ENCODE assay signal across 1 cellular context in genomic region chr17:80259642-80260535, GRCh38.
A peak's percentile ranks its signal among the peaks of the same experiment; 100 is the strongest.
TF ChIP-seq lines count a peak whose summit lies in the region.

No MANE protein-coding gene starts in this region.

TF ChIP-seq in HepG2, 621 proteins besides CTCF, POLR2A, EP300 and RAD21 (continued from another document and continues in another):
- TF ChIP-seq THRA (CRISPR knock-in tag; IDR thresholded peaks at IDR 0.05; ENCODE audit: borderline replicate concordance) (no peak), ZNF747 (CRISPR knock-in tag; IDR thresholded peaks at IDR 0.05; ENCODE audit: borderline replicate concordance) (no peak), SP4 (CRISPR knock-in tag; IDR thresholded peaks at IDR 0.05) (peak; percentile 54), PRDM15 (CRISPR knock-in tag; IDR thresholded peaks at IDR 0.05) (no peak), ATM (IDR thresholded peaks at IDR 0.05; ENCODE audit: borderline replicate concordance) (no peak), USF2 (IDR thresholded peaks at IDR 0.05; ENCODE audit: low read depth, low read length) (no peak), USF2 (CRISPR knock-in tag; IDR thresholded peaks at IDR 0.05; ENCODE audit: borderline replicate concordance) (no peak), ZKSCAN5 (CRISPR knock-in tag; IDR thresholded peaks at IDR 0.05) (no peak), AHDC1 (CRISPR knock-in tag; IDR thresholded peaks at IDR 0.05; ENCODE audit: borderline replicate concordance) (no peak), ZNF383 (CRISPR knock-in tag; IDR thresholded peaks at IDR 0.05; ENCODE audit: borderline replicate concordance) (no peak), NFKBIZ (CRISPR knock-in tag; IDR thresholded peaks at IDR 0.05) (no peak), ZBTB33 (CRISPR knock-in tag; IDR thresholded peaks at IDR 0.05) (no peak), ZNF225 (CRISPR knock-in tag; IDR thresholded peaks at IDR 0.05) (peak; percentile 46; the same call in 1 of the 2 replicates), ZNF101 (CRISPR knock-in tag; IDR thresholded peaks at IDR 0.05; ENCODE audit: borderline replicate concordance, low read depth) (no peak), ZNF674 (CRISPR knock-in tag; IDR thresholded peaks at IDR 0.05; ENCODE audit: low read depth) (no peak), MTA1 (CRISPR knock-in tag; IDR thresholded peaks at IDR 0.05; ENCODE audit: borderline replicate concordance) (peak; percentile 54; the same call in 1 of the 2 replicates), DNMT1 (CRISPR knock-in tag; IDR thresholded peaks at IDR 0.05) (no peak), TERF1 (CRISPR knock-in tag; IDR thresholded peaks at IDR 0.05) (no peak), ATF1 (CRISPR knock-in tag; IDR thresholded peaks at IDR 0.05) (no peak), NFIC (IDR thresholded peaks at IDR 0.05; ENCODE audit: low read length) (no peak), ZNF580 (CRISPR knock-in tag; IDR thresholded peaks at IDR 0.05; ENCODE audit: borderline replicate concordance, low read depth) (no peak), ARID5B (CRISPR knock-in tag; IDR thresholded peaks at IDR 0.05) (0 out of 2 replicates have a peak, but pooled peaks have one; percentile 12), PITX1 (CRISPR knock-in tag; IDR thresholded peaks at IDR 0.05) (no peak), ZNF569 (CRISPR knock-in tag; IDR thresholded peaks at IDR 0.05; ENCODE audit: borderline replicate concordance) (no peak), MXI1 (IDR thresholded peaks at IDR 0.05; ENCODE audit: borderline replicate concordance, low read depth, low read length) (peak; percentile 68; the same call in 1 of the 3 replicates), SMAD9 (CRISPR knock-in tag; IDR thresholded peaks at IDR 0.05) (no peak), ZFP36 (IDR thresholded peaks at IDR 0.05; ENCODE audit: borderline replicate concordance, low read depth, low read length, partially characterized antibody) (no peak), RAD51 (IDR thresholded peaks at IDR 0.05; ENCODE audit: borderline replicate concordance) (no peak), ZNF639 (CRISPR knock-in tag; conservative IDR thresholded peaks at IDR 0.05) (peak; percentile 94), HINFP (CRISPR knock-in tag; IDR thresholded peaks at IDR 0.05; ENCODE audit: low read depth) (no peak; the same call in 1 of the 2 replicates), NBN (conservative IDR thresholded peaks at IDR 0.05) (no peak), CBFB (CRISPR knock-in tag; IDR thresholded peaks at IDR 0.05) (no peak), DPF2 (CRISPR knock-in tag; IDR thresholded peaks at IDR 0.05; ENCODE audit: borderline replicate concordance, low read depth) (no peak)
